Comparison of ENCODE assay signal across 9 cellular contexts in the genomic region with DNA sequence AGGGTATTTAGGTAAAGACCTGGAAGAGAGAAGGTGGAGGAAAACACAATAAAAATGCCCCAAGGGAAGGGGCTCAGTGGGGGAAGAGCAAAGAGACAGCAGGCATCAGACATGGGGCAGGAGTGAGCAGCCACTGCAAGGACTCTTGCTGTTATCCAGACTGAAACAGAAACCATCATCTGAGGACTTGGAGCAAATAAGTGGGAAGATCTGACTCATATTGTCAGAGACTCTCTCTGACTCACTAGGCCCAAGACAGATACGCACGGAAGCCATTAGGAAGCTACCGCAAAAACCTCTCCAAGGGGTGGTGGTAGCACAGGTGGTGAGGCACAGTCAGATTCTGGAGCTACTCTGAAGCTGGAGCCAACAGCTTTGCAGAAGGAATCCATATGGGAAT.
A peak's percentile ranks its signal among the peaks of the same experiment; 100 is the strongest.
DNase-seq lines count a peak whose midpoint lies in the region; ATAC-seq, FAIRE-seq and TF ChIP-seq lines count a peak whose summit lies in the region.
"Had no signal": no experiment of that assay in that cellular context is flagged by ENCODE, and none has a peak within 500 bp of the region (broad histone marks: within the 10 kb centered on the region; RNA-seq: fewer than 3 reads in every experiment).

No MANE protein-coding gene starts in this region.

- H3K4me1 ChIP-seq in cardiac muscle cell (ENCODE audit: low read depth) (peaks cover 10% of the 10 kb centered on the region), right cardiac atrium (ENCODE audit: control insufficient read depth, insufficient read depth, low read length) (peaks cover 1% of the 10 kb centered on the region), upper lobe of right lung (no peaks in the 10 kb centered on the region), kidney (ENCODE audit: control insufficient read depth in 1 of 2, insufficient read depth in 1 of 2, low read depth in 1 of 2, low read length in 2 of 2) (no peaks in the 10 kb centered on the region)

- DNase-seq in cardiac muscle cell (ENCODE audit: low read depth in 1 of 2, low spot score in 1 of 2) (peak in 1 of 2 donors; percentile 65), right cardiac atrium (no peak), glomerular endothelial cell (ENCODE audit: extremely low read depth, low read depth, low spot score) (peak; percentile 7), upper lobe of right lung (no peak), lower leg skin (ENCODE audit: low spot score in 2 of 2) (no peak), NCI-H524 (lab: John Stamatoyannopoulos, UW) (no peak), kidney (no peak)
- peak; percentile 5 to 16 for DNase-seq in activated CD4-positive, alpha-beta T cell treated with anti-CD3 and anti-CD28 coated beads for 4 hours
- DNase-seq: Kasumi-1 had no signal

- H3K4me3 ChIP-seq in cardiac muscle cell (no peak overlapping the region), right cardiac atrium (ENCODE audit: low read length) (no peak overlapping the region), upper lobe of right lung (no peak overlapping the region), lower leg skin (ENCODE audit: low read depth, poor library complexity, severe bottlenecking) (no peak overlapping the region), kidney (ENCODE audit: low read length in 2 of 2) (no peak overlapping the region)

- peak overlapping the region; percentile 73 for H3K27ac ChIP-seq in cardiac muscle cell
- H3K27ac ChIP-seq in right cardiac atrium (ENCODE audit: low read length): no peak overlapping the region
- H3K27ac ChIP-seq in upper lobe of right lung: no peak overlapping the region
- no peak overlapping the region for H3K27ac ChIP-seq in kidney (ENCODE audit: low read depth in 2 of 2, low read length in 2 of 2)

- no peak for ATAC-seq in right cardiac atrium
- ATAC-seq in upper lobe of right lung: peak; percentile 30

- TF ChIP-seq CTCF in cardiac muscle cell (IDR thresholded peaks at IDR 0.05; ENCODE audit: low read depth, low read length): no peak
- no peak for TF ChIP-seq CTCF in upper lobe of right lung (IDR thresholded peaks at IDR 0.05)
- TF ChIP-seq CTCF in lower leg skin (IDR thresholded peaks at IDR 0.05): no peak
- TF ChIP-seq CTCF in kidney (IDR thresholded peaks at IDR 0.05; ENCODE audit: borderline replicate concordance, extremely low read depth, insufficient read depth): no peak

- no peak for FAIRE-seq in kidney (lab: Jason Lieb, UNC)

- no peak for TF ChIP-seq POLR2A in lower leg skin (IDR thresholded peaks at IDR 0.05)

- 94% methylated on average over 3 of the region's 3 CpGs for WGBS in right cardiac atrium
- 75 to 89% methylated on average over 3 of the region's 3 CpGs for WGBS in lower leg skin, 2 donors

- no peak overlapping the region for H3K9ac ChIP-seq in kidney (ENCODE audit: low read length in 2 of 2)

- H3K9me3 ChIP-seq in cardiac muscle cell (ENCODE audit: low read depth): no peaks in the 10 kb centered on the region
- no peaks in the 10 kb centered on the region for H3K9me3 ChIP-seq in right cardiac atrium (ENCODE audit: control insufficient read depth, low read length)
- H3K9me3 ChIP-seq in upper lobe of right lung: no peaks in the 10 kb centered on the region
- no peaks in the 10 kb centered on the region for H3K9me3 ChIP-seq in kidney (ENCODE audit: control insufficient read depth in 1 of 2, low read length in 2 of 2)

- intact Hi-C loops in right cardiac atrium (cut with DNase I) (no loop called here), upper lobe of right lung (cut with DNase I) (no loop called here), lower leg skin (cut with DNase I; ENCODE audit: low total_unique reads) (loop anchor here (5.0 kb wide), 1 partner anchor 1211 kb away; no protein-coding TSS in a partner anchor), kidney (cut with DNase I) (no loop called here)

- H3K27me3 ChIP-seq in cardiac muscle cell (no peaks in the 10 kb centered on the region), right cardiac atrium (ENCODE audit: control insufficient read depth, insufficient read depth) (no peaks in the 10 kb centered on the region), upper lobe of right lung (no peaks in the 10 kb centered on the region)

- H3K36me3 ChIP-seq in cardiac muscle cell (peaks cover 10% of the 10 kb centered on the region), upper lobe of right lung (peaks cover 8% of the 10 kb centered on the region), kidney (ENCODE audit: control insufficient read depth in 1 of 2, insufficient read depth in 2 of 2, low read length in 2 of 2) (peaks cover 0 to 3% of the 10 kb centered on the region in 2 donors)

Comparison
In these comparisons a context has a peak if more than half of its experiments do, and no peak if none do; other contexts are left out.
1. DNase-seq: peak in activated CD4-positive, alpha-beta T cell treated with anti-CD3 and anti-CD28 coated beads for 4 hours (2 of 2) and glomerular endothelial cell (single experiment); none in right cardiac atrium (0 of 3), upper lobe of right lung (single experiment), lower leg skin (0 of 2), NCI-H524 (0 of 2) and kidney (single experiment).